In genomic region chr7:37916673-37917660, GRCh38 we compare ENCODE assay signal across 8 cellular contexts. TPM values are rescaled to one million over a fixed set of nuclear protein-coding genes. Genes with fewer than 3 reads are reported as not detected.
A peak's percentile ranks its signal among the peaks of the same experiment; 100 is the strongest.
DNase-seq lines count a peak whose midpoint lies in the region; ATAC-seq, FAIRE-seq and TF ChIP-seq lines count a peak whose summit lies in the region.

Gene SFRP4, minus strand, starts transcription at chr7:37916817. Its CDS starts 280 bp downstream, at chr7:37916537.

- H3K27me3 ChIP-seq in OCI-LY3 (ENCODE audit: low read depth, low read length) (peaks cover 32% of the 10 kb centered on the region), keratinocyte (ENCODE audit: control insufficient read depth, extremely low read depth, insufficient read depth, low read length) (peaks cover 22% of the 10 kb centered on the region), smooth muscle cell (ENCODE audit: low read depth) (peaks cover 63% of the 10 kb centered on the region)

- no peaks in the 10 kb centered on the region for H3K9me1 ChIP-seq in keratinocyte (ENCODE audit: control insufficient read depth, extremely low read depth, insufficient read depth, low read length)

- H3K79me2 ChIP-seq in OCI-LY3 (ENCODE audit: low read length): no peaks in the 10 kb centered on the region
- H3K79me2 ChIP-seq in keratinocyte (ENCODE audit: control insufficient read depth, insufficient read depth, low read length): no peaks in the 10 kb centered on the region
- H3K79me2 ChIP-seq in smooth muscle cell (ENCODE audit: low read depth): no peaks in the 10 kb centered on the region

- H3K4me3 ChIP-seq in A549: peak within 1 kb of the TSS; percentile 64
- H3K4me3 ChIP-seq in GM12865 (ENCODE audit: low read depth, low read length): no peak within 1 kb of the TSS; the same call in 1 of the 2 replicates
- H3K4me3 ChIP-seq in OCI-LY3 (ENCODE audit: low read length): no peak within 1 kb of the TSS
- no peak within 1 kb of the TSS for H3K4me3 ChIP-seq in keratinocyte (ENCODE audit: control insufficient read depth in 2 of 3, extremely low read depth in 1 of 3, insufficient read depth in 2 of 3, low read depth in 1 of 3, low read length in 3 of 3)
- H3K4me3 ChIP-seq in smooth muscle cell: peak within 1 kb of the TSS; percentile 47

- H2AFZ ChIP-seq in OCI-LY3 (ENCODE audit: low read depth, low read length): no peak within 1 kb of the TSS
- H2AFZ ChIP-seq in keratinocyte (ENCODE audit: control insufficient read depth, low read length): no peak within 1 kb of the TSS
- peak within 1 kb of the TSS; percentile 80 for H2AFZ ChIP-seq in smooth muscle cell (ENCODE audit: low read depth)

- no peaks in the 10 kb centered on the region for H3K36me3 Mint-ChIP-seq in T-cell

- H4K20me1 ChIP-seq in OCI-LY3 (ENCODE audit: insufficient read depth, low read length) (no peaks in the 10 kb centered on the region), keratinocyte (ENCODE audit: control insufficient read depth, extremely low read depth, insufficient read depth, low read length) (no peaks in the 10 kb centered on the region), smooth muscle cell (ENCODE audit: low read depth) (no peaks in the 10 kb centered on the region)

- POLR2A ChIA-PET in A549 (lab: Yijun Ruan, JAX) (interaction anchor here (0.6 to 2.2 kb wide), 7 partner anchors 14 to 401 kb away, joined by 3 to 10 read pairs (median 4); partner anchors contain the start of gene STARD3NL), T-cell (lab: Charles Lee) (interaction anchor here in 1 of 2 donors (0.6 kb wide), 1 partner anchor 421 kb away, joined by 3 read pairs; no protein-coding TSS in a partner anchor)

- dilution Hi-C loops in keratinocyte (cut with MboI; ENCODE audit: extremely low pct_ligation_motif_present, low sequenced_read_pairs): no loop called here

- H3K9ac ChIP-seq in OCI-LY3 (ENCODE audit: low read length) (no peak within 1 kb of the TSS), keratinocyte (ENCODE audit: control insufficient read depth, extremely low read depth, insufficient read depth, low read length) (no peak within 1 kb of the TSS), smooth muscle cell (ENCODE audit: low read depth) (no peak within 1 kb of the TSS)

- no peaks in the 10 kb centered on the region for H3F3A ChIP-seq in smooth muscle cell (ENCODE audit: low read depth)

- peak within 1 kb of the TSS in 1 of 3 donors; percentile 45 for H3K4me3 Mint-ChIP-seq in T-cell

- H3K4me1 ChIP-seq in A549 (peaks cover 22% of the 10 kb centered on the region), OCI-LY3 (ENCODE audit: low read length) (peaks cover 5% of the 10 kb centered on the region), keratinocyte (ENCODE audit: control insufficient read depth, extremely low read depth, insufficient read depth, low read length) (no peaks in the 10 kb centered on the region), smooth muscle cell (ENCODE audit: low read depth) (no peaks in the 10 kb centered on the region)

- peaks cover 43 to 68% of the 10 kb centered on the region in 2 donors for H3K27me3 Mint-ChIP-seq in T-cell

- FAIRE-seq in A549 (lab: Jason Lieb, UNC): peak; percentile 63
- FAIRE-seq in keratinocyte (lab: Jason Lieb, UNC): no peak

- peak; percentile 66 to 74 for ATAC-seq in A549
- ATAC-seq in HG03442 (IDR thresholded peaks at IDR 0.05; ENCODE audit: unreplicated experiment): peak; percentile 39
- ATAC-seq in T-cell (replicated peaks in 1 of 4): no peak

- 3% methylated on average over 18 of the region's 46 CpGs for WGBS in A549 (ENCODE audit: missing lambda C conversion rate)
- 3% methylated on average over 46 of the region's 46 CpGs for WGBS in smooth muscle cell (ENCODE audit: low lambda C conversion rate)

- peak within 1 kb of the TSS; percentile 62 for H3K4me2 ChIP-seq in A549
- H3K4me2 ChIP-seq in OCI-LY3 (ENCODE audit: low read length): no peak within 1 kb of the TSS
- no peak within 1 kb of the TSS for H3K4me2 ChIP-seq in keratinocyte (ENCODE audit: control insufficient read depth, extremely low read depth, insufficient read depth, low read depth, low read length)
- H3K4me2 ChIP-seq in smooth muscle cell: peak within 1 kb of the TSS; percentile 84

- peak; percentile 10; the same call in 1 of the 2 replicates for TF ChIP-seq POLR2A in A549 (IDR thresholded peaks at IDR 0.05; ENCODE audit: low read length)

- peaks cover 20 to 27% (median 20%) of the 10 kb centered on the region in 3 donors for H3K4me1 Mint-ChIP-seq in T-cell

- peak; percentile 66 to 75 for TF ChIP-seq RAD21 in A549 (conservative IDR thresholded peaks at IDR 0.05 in 1 of 2, IDR thresholded peaks at IDR 0.05 in 1 of 2)

- CTCF ChIA-PET in A549 (lab: Yijun Ruan, JAX) (interaction anchor here (0.5 to 6.6 kb wide), 56 partner anchors 13 to 1719 kb away, joined by 3 to 159 read pairs (median 4); partner anchors contain the start of gene STARD3NL), T-cell (lab: Charles Lee) (interaction anchor here in 1 of 2 donors (0.6 kb wide), 1 partner anchor 757 kb away, joined by 3 read pairs; no protein-coding TSS in a partner anchor)

- no peaks in the 10 kb centered on the region for H3K9me3 Mint-ChIP-seq in T-cell

- H3K36me3 ChIP-seq in OCI-LY3 (replicated peaks; ENCODE audit: low read depth, low read length) (no peaks in the 10 kb centered on the region), keratinocyte (ENCODE audit: control insufficient read depth in 2 of 2, extremely low read depth in 1 of 2, insufficient read depth in 2 of 2, low read length in 2 of 2) (no peaks in the 10 kb centered on the region), smooth muscle cell (ENCODE audit: low read depth) (no peaks in the 10 kb centered on the region)

- H3K9me3 ChIP-seq in A549: no peaks in the 10 kb centered on the region
- H3K9me3 ChIP-seq in OCI-LY3 (ENCODE audit: insufficient read depth, low read length): no peaks in the 10 kb centered on the region
- H3K9me3 ChIP-seq in keratinocyte (ENCODE audit: control insufficient read depth, low read depth, low read length): no peaks in the 10 kb centered on the region
- H3K9me3 ChIP-seq in smooth muscle cell (replicated peaks; ENCODE audit: low read depth): no peaks in the 10 kb centered on the region

- no peak within 1 kb of the TSS for H3K27ac Mint-ChIP-seq in T-cell

- DNase-seq in A549 (ENCODE audit: low read depth in 1 of 2, low spot score in 1 of 2) (peak; percentile 47 to 84), GM12865 (ENCODE audit: low read depth) (peak; percentile 53), cerebellum (ENCODE audit: low spot score) (peak; percentile 60), keratinocyte (ENCODE audit: low read depth, low spot score) (no peak), smooth muscle cell (lab: John Stamatoyannopoulos, UW; ENCODE audit: unreplicated experiment) (peak; percentile 26), T-cell (no peak)

- no peak for TF ChIP-seq EP300 in A549 (IDR thresholded peaks at IDR 0.05)

- H3K27ac ChIP-seq in A549 (peak within 1 kb of the TSS; percentile 81 to 93), OCI-LY3 (ENCODE audit: low read length) (no peak within 1 kb of the TSS), keratinocyte (ENCODE audit: control insufficient read depth, insufficient read depth, low read length) (no peak within 1 kb of the TSS), smooth muscle cell (ENCODE audit: low read depth) (no peak within 1 kb of the TSS)

- peak; percentile 73 for TF ChIP-seq CTCF in A549 (IDR thresholded peaks at IDR 0.05)
- peak; percentile 67 for TF ChIP-seq CTCF in GM12865 (IDR thresholded peaks at IDR 0.05; ENCODE audit: insufficient read depth, low read depth, low read length, missing control alignments)
- TF ChIP-seq CTCF in OCI-LY3 (IDR thresholded peaks at IDR 0.05; ENCODE audit: low read depth, low read length): peak; percentile 52
- TF ChIP-seq CTCF in keratinocyte (optimal IDR thresholded peaks at IDR 0.05 in 1 of 3, IDR thresholded peaks at IDR 0.05 in 1 of 3, conservative IDR thresholded peaks at IDR 0.05 in 1 of 3; ENCODE audit: extremely low read depth in 1 of 3, insufficient read depth in 2 of 3, low read length in 3 of 3): peak; percentile 27 to 47 (median 36)
- peak; percentile 70 for TF ChIP-seq CTCF in smooth muscle cell (IDR thresholded peaks at IDR 0.05; ENCODE audit: borderline replicate concordance, insufficient read depth, poor library complexity, severe bottlenecking)

TF ChIP-seq in A549, 52 proteins besides CTCF, POLR2A, EP300 and RAD21 (continues in another document):
- TF ChIP-seq, protein P1, sequence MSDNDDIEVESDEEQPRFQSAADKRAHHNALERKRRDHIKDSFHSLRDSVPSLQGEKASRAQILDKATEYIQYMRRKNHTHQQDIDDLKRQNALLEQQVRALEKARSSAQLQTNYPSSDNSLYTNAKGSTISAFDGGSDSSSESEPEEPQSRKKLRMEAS (IDR thresholded peaks at IDR 0.05): 0 out of 2 replicates have a peak, but pooled peaks have one; percentile 41
- TF ChIP-seq CHD4 (IDR thresholded peaks at IDR 0.05; ENCODE audit: borderline replicate concordance) (no peak), HDAC2 (IDR thresholded peaks at IDR 0.05) (0 out of 2 replicates have a peak, but pooled peaks have one; percentile 7), TFCP2L1 (CRISPR knock-in tag; IDR thresholded peaks at IDR 0.05) (no peak), BHLHE40 (IDR thresholded peaks at IDR 0.05; ENCODE audit: low read depth, low read length) (no peak), RCOR1 (IDR thresholded peaks at IDR 0.05; ENCODE audit: low read depth, low read length) (no peak), KDM5A (IDR thresholded peaks at IDR 0.05) (no peak), PHF8 (IDR thresholded peaks at IDR 0.05; ENCODE audit: borderline replicate concordance, low read depth) (0 out of 2 replicates have a peak, but pooled peaks have one; percentile 33), FOSL2 (IDR thresholded peaks at IDR 0.05) (no peak), FOSL2 (CRISPR knock-in tag; IDR thresholded peaks at IDR 0.05) (peak; percentile 28; the same call in 1 of the 2 replicates), JUN (IDR thresholded peaks at IDR 0.05) (peak in 1 of 2 experiments; percentile 70; a peak in 2 of 5 replicates)

RNA-seq across cellular contexts. Expression of gene SFRP4, which starts in this region (rescaled TPM):
- polyA plus RNA-seq in A549 (2011; rRNA removed) (9.1 and 11.9 TPM in 2 replicates), A549 (2017; fragmentation: RNase III; extraction: RNeasy Plus Mini Kit Qiagen cat#74134 plus additional on column Dnase treatment) (7.4 to 9.8 TPM (median 8.4 TPM) in 3 replicates), keratinocyte (not detected in 3 replicates), smooth muscle cell (not detected in 2 replicates)
- 8.9 and 9.5 TPM in 2 replicates for polyA plus RNA-seq in A549 (2012; cell fraction: cytosol; rRNA removed)
- 7.5 and 13.3 TPM in 2 replicates for polyA plus RNA-seq in A549 (2012; cell fraction: nucleus; rRNA removed)
- polyA minus RNA-seq in A549 (2011; rRNA and poly(A)+ RNA removed): 4.5 and 5.6 TPM in 2 replicates
- total RNA-seq in cerebellum (2.2 TPM), smooth muscle cell (not detected in 2 replicates), T-cell (under 1 TPM in 1 of 5 donors, not detected in 4; 0.16 TPM)
- not detected for polyA plus RNA-seq in keratinocyte (2011; ENCODE audit: low read depth)
- polyA plus RNA-seq in keratinocyte (2011; cell fraction: cytosol; rRNA removed): not detected in 2 replicates
- polyA plus RNA-seq in keratinocyte (2011; cell fraction: nucleus; rRNA removed): not detected in 2 replicates
- not detected in 2 replicates for polyA plus RNA-seq in keratinocyte (2012; ENCODE audit: low replicate concordance)
- polyA minus RNA-seq in keratinocyte: not detected in 3 replicates
- polyA minus RNA-seq in keratinocyte (2011; cell fraction: cytosol; rRNA and poly(A)+ RNA removed): not detected
- polyA minus RNA-seq in keratinocyte (2011; cell fraction: nucleus; rRNA and poly(A)+ RNA removed): not detected in 2 replicates

Comparison
In these comparisons a context has a peak if more than half of its experiments do, and no peak if none do; other contexts are left out.
1. Peak in DNase-seq, H3K4me3 ChIP-seq and H3K4me2 ChIP-seq in smooth muscle cell; RNA of the gene not detected or under 1 TPM.
2. ATAC-seq: peak in A549 (2 of 2) and HG03442 (single experiment); none in T-cell (0 of 4).
3. DNase-seq: peak in A549 (2 of 2), GM12865 (single experiment) and cerebellum (single experiment); none in keratinocyte (single experiment) and T-cell (0 of 34).
4. H3K27ac ChIP-seq: peak in A549 (2 of 2); none in OCI-LY3 (single experiment), keratinocyte (single experiment) and smooth muscle cell (single experiment).
5. Peak in every context shown above with its lines, with median percentiles within 50 percentile points of each other: CTCF ChIP-seq.